In the genomic region with DNA sequence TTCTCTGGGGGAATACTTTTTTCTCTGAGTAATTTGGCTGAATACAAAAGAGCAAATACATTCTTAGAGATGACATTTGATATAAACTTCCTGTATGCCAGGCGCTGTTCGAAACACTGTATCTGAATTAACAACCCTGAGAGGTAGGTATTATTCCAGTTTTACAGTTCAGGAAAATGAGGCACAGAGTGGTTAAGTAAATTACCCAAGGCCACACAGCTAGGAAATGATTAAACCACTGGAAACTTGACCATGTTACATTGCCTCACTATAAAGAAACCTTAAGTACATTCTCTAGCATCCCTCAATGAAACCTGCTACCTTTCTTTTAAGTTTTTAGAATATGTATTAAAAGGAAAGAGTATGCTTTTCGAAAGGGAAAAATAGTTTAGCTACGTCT, we compare ENCODE assay signal across 22 cellular contexts.
"Had no signal": no experiment of that assay in that cellular context is flagged by ENCODE, and none has a peak within 500 bp of the region (broad histone marks: within the 10 kb centered on the region; RNA-seq: fewer than 3 reads in every experiment).

No MANE protein-coding gene starts in this region.

- H3K9me3 Mint-ChIP-seq: activated CD4-positive, alpha-beta memory T cell treated with anti-CD3 and anti-CD28 coated beads, Interleukin-2, amount 10 ng/mL, durations not matched to agents 7 days and 5 days; activated naive CD8-positive, alpha-beta T cell treated with anti-CD3 and anti-CD28 coated beads, Interleukin-2, amount 10 ng/mL, durations not matched to agents 7 days and 5 days; activated T-helper 17 cell treated with anti-CD3 and anti-CD28 coated beads, Interleukin-2, amount 50 U/mL, for 72 hours had no signal

- H3K27me3 Mint-ChIP-seq: activated CD4-positive, alpha-beta memory T cell treated with anti-CD3 and anti-CD28 coated beads, Interleukin-2, amount 10 ng/mL, durations not matched to agents 7 days and 5 days; activated CD4-positive, alpha-beta T cell treated with anti-CD3 and anti-CD28 coated beads for 36 hours; activated naive CD8-positive, alpha-beta T cell treated with anti-CD3 and anti-CD28 coated beads, Interleukin-2, amount 10 ng/mL, durations not matched to agents 7 days and 5 days; activated T-helper 17 cell treated with anti-CD3 and anti-CD28 coated beads, Interleukin-2, amount 50 U/mL, for 72 hours had no signal

- H3K36me3 ChIP-seq: adrenal gland, breast epithelium had no signal

- H3K27ac Mint-ChIP-seq: activated CD4-positive, alpha-beta memory T cell treated with anti-CD3 and anti-CD28 coated beads, Interleukin-2, amount 10 ng/mL, durations not matched to agents 7 days and 5 days; activated CD4-positive, alpha-beta T cell treated with anti-CD3 and anti-CD28 coated beads for 36 hours; activated naive CD8-positive, alpha-beta T cell treated with anti-CD3 and anti-CD28 coated beads, Interleukin-2, amount 10 ng/mL, durations not matched to agents 7 days and 5 days; activated T-helper 17 cell treated with anti-CD3 and anti-CD28 coated beads, Interleukin-2, amount 50 U/mL, for 72 hours had no signal

- H3K27ac ChIP-seq: adrenal gland, breast epithelium, WERI-Rb-1 had no signal

- H3K4me1 ChIP-seq: adrenal gland, breast epithelium had no signal

- H3K27me3 ChIP-seq: adrenal gland, breast epithelium had no signal

- H3K9me3 ChIP-seq: adrenal gland, breast epithelium had no signal

- H3K4me3 ChIP-seq: adrenal gland, breast epithelium had no signal

- DNase-seq: activated CD4-positive, alpha-beta memory T cell treated with anti-CD3 and anti-CD28 coated beads, Interleukin-2, amount 10 ng/mL, durations not matched to agents 7 days and 5 days; activated CD4-positive, alpha-beta T cell treated with anti-CD3 and anti-CD28 coated beads for 36 hours; activated CD4-positive, alpha-beta T cell treated with anti-CD3 and anti-CD28 coated beads, Interleukin-2, amount 50 U/mL, for 1 hour; activated gamma-delta T cell treated with Interleukin-2 at 50 U/mL for 16 hours; activated naive CD4-positive, alpha-beta T cell treated with anti-CD3 and anti-CD28 coated beads, Interleukin-2, amount 50 U/mL, for 16 hours; activated naive CD8-positive, alpha-beta T cell treated with anti-CD3 and anti-CD28 coated beads, Interleukin-2, amount 10 ng/mL, durations not matched to agents 7 days and 5 days; activated T-cell treated with anti-CD3 and anti-CD28 coated beads for 4 hours; activated T-cell treated with anti-CD3 and anti-CD28 coated beads, Interleukin-2, amount 50 U/mL, for 48 hours; adrenal gland; anterior cingulate cortex; central memory CD4-positive, alpha-beta T cell; MM.1S; NCI-H1105; NCI-H146; NCI-H187 treated with DMSO at 0.1 percent for 48 hours; NCI-H446; NCI-H524; SIG-M5; T-helper 1 cell; WERI-Rb-1 had no signal

- H3K4me3 Mint-ChIP-seq: activated CD4-positive, alpha-beta memory T cell treated with anti-CD3 and anti-CD28 coated beads, Interleukin-2, amount 10 ng/mL, durations not matched to agents 7 days and 5 days; activated CD4-positive, alpha-beta T cell treated with anti-CD3 and anti-CD28 coated beads for 36 hours; activated naive CD8-positive, alpha-beta T cell treated with anti-CD3 and anti-CD28 coated beads, Interleukin-2, amount 10 ng/mL, durations not matched to agents 7 days and 5 days; activated T-helper 17 cell treated with anti-CD3 and anti-CD28 coated beads, Interleukin-2, amount 50 U/mL, for 72 hours had no signal

- H3K4me1 Mint-ChIP-seq: activated CD4-positive, alpha-beta T cell treated with anti-CD3 and anti-CD28 coated beads for 36 hours; activated T-helper 17 cell treated with anti-CD3 and anti-CD28 coated beads, Interleukin-2, amount 50 U/mL, for 72 hours had no signal
